Comparison of ENCODE assay signal across 20 cellular contexts in the genomic region with DNA sequence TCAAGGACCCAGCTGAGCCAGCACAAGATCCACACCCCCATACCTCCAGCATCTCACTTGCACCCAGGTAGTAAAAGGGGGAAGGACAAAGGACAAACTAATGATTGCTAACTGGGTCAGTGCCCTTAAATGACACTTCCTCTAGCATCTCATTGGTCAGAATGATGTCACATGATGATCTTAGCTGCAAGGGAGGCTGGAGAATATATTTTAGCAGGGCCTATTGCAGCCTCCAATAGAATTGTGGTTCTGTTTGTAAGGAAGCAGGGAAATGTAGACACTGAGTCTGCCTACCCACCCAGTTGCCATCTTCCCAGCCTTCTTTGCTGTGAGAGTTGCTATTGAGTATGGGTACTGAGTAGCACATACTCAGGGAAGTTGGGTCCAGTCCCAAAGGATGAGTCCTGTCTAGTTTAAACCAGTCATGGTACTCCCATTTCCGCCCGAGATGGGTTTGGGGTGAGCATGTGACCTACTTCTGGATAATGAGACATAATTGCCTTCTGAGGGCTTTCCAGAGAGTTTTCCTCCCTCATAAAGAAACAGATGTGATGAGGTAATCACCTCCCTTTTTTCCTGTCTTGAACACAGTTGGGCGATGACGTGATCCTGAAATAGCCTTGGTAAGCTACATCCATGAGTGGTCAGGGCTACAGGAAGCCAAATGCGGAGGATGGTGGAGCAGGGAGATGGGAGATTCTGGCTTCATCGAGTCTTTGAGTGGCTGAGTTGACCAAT. TPM values are rescaled to one million over a fixed set of nuclear protein-coding genes. Genes with fewer than 3 reads are reported as not detected.
DNase-seq lines count a peak whose midpoint lies in the region; ATAC-seq and TF ChIP-seq lines count a peak whose summit lies in the region.
"Had no signal": no experiment of that assay in that cellular context is flagged by ENCODE, and none has a peak within 500 bp of the region (broad histone marks: within the 10 kb centered on the region; RNA-seq: fewer than 3 reads in every experiment).

No MANE protein-coding gene starts in this region.

- peaks cover 3% of the 10 kb centered on the region for H3K36me3 Mint-ChIP-seq in activated T-cell treated with anti-CD3 and anti-CD28 coated beads, Interleukin-2, amount 50 U/mL, for 4 hours (ENCODE audit: insufficient read depth)
- H3K36me3 Mint-ChIP-seq: brain had no signal

- POLR2A ChIA-PET in A673 (lab: Charles Lee; ENCODE audit: low non-redundant PET), result no interaction called here

- H3K36me3 ChIP-seq in A673 (ENCODE audit: insufficient read depth, low read length, poor library complexity, severe bottlenecking) (no peaks in the 10 kb centered on the region), MG63 (no peaks in the 10 kb centered on the region)
- H3K36me3 ChIP-seq: esophagus muscularis mucosa, left lung, suprapubic skin had no signal

- peaks cover 14% of the 10 kb centered on the region for H3K27me3 Mint-ChIP-seq in activated T-cell treated with anti-CD3 and anti-CD28 coated beads, Interleukin-2, amount 50 U/mL, for 4 hours (ENCODE audit: low read depth)

- TF ChIP-seq CTCF in A673 (conservative IDR thresholded peaks at IDR 0.05; ENCODE audit: low read depth, low read length) (no peak), fibroblast of mammary gland (conservative IDR thresholded peaks at IDR 0.05; ENCODE audit: control insufficient read depth, insufficient read depth, low read depth, low read length) (no peak)

- intact Hi-C loops in A673 (cut with micrococcal nuclease; ENCODE audit: unreplicated experiment), result loop anchor here (5.0 kb wide), 1 partner anchor 32 kb away; no protein-coding TSS in a partner anchor

- peaks cover 3% of the 10 kb centered on the region for H3K9me3 Mint-ChIP-seq in activated T-cell treated with anti-CD3 and anti-CD28 coated beads, Interleukin-2, amount 50 U/mL, for 4 hours

- CTCF ChIA-PET in A673 (lab: Charles Lee), result interaction anchor here (1.2 kb wide), 1 partner anchor 71 kb away, joined by 3 read pairs; no protein-coding TSS in a partner anchor

- peaks cover 17% of the 10 kb centered on the region for H3K4me1 Mint-ChIP-seq in activated T-cell treated with anti-CD3 and anti-CD28 coated beads, Interleukin-2, amount 50 U/mL, for 4 hours (ENCODE audit: low read depth)

- H3K27me3 ChIP-seq in A673 (replicated peaks; ENCODE audit: insufficient read depth, low read depth, low read length, poor library complexity) (no peaks in the 10 kb centered on the region), MG63 (no peaks in the 10 kb centered on the region; the same call in 1 of the 2 replicates)
- H3K27me3 ChIP-seq: dorsolateral prefrontal cortex had no signal

- H3K27ac ChIP-seq in A673 (ENCODE audit: low read depth, low read length, poor library complexity, severe bottlenecking), result no peak overlapping the region
- H3K27ac ChIP-seq: esophagus muscularis mucosa, left lung, suprapubic skin had no signal

- no peak overlapping the region for H3K4me3 Mint-ChIP-seq in activated T-cell treated with anti-CD3 and anti-CD28 coated beads, Interleukin-2, amount 50 U/mL, for 4 hours
- H3K4me3 Mint-ChIP-seq: activated naive CD4-positive, alpha-beta T cell treated with anti-CD3 and anti-CD28 coated beads for 36 hours; brain had no signal

- BruUV-seq in A673 (replicated peaks; lab: Mats Ljungman, UMichigan), result no TSS peak

- no peak for ATAC-seq in activated T-cell treated with anti-CD3 and anti-CD28 coated beads, Interleukin-2, amount 50 U/mL, for 4 hours
- ATAC-seq in HG03520 (IDR thresholded peaks at IDR 0.05; ENCODE audit: unreplicated experiment), result no peak
- ATAC-seq: left lung, Right ventricle myocardium inferior had no signal

- peak; percentile 40 for DNase-seq in A673 (ENCODE audit: low spot score)
- peak; percentile 52 for DNase-seq in GM03348 (ENCODE audit: low spot score)
- peak; percentile 34 for DNase-seq in NCI-H226
- peak; percentile 89 for DNase-seq in fibroblast of mammary gland (ENCODE audit: low read depth)
- no peak for DNase-seq in activated T-cell treated with anti-CD3 and anti-CD28 coated beads, Interleukin-2, amount 50 U/mL, for 4 hours
- no peak for DNase-seq in T-helper 2 cell
- DNase-seq in MG63, result no peak
- DNase-seq: activated CD8-positive, alpha-beta memory T cell treated with anti-CD3 and anti-CD28 coated beads, Interleukin-2, amount 50 U/mL, for 4 hours; activated naive CD4-positive, alpha-beta T cell treated with anti-CD3 and anti-CD28 coated beads for 36 hours; H7; left lung; MV-4-11; NCI-H2107; stimulated activated CD4-positive, alpha-beta T cell treated with anti-CD3 and anti-CD28 coated beads, Interleukin-2, amount 100 ng/mL, for 48 hours had no signal

- H3K4me1 ChIP-seq in A673 (ENCODE audit: insufficient read depth, low read length, poor library complexity, severe bottlenecking), result peaks cover 36% of the 10 kb centered on the region
- H3K4me1 ChIP-seq: left lung had no signal

- H3K4me3 ChIP-seq in A673 (ENCODE audit: low read depth, low read length, poor library complexity, severe bottlenecking) (no peak overlapping the region), fibroblast of mammary gland (ENCODE audit: control insufficient read depth, low read depth, low read length) (no peak overlapping the region), MG63 (no peak overlapping the region)
- H3K4me3 ChIP-seq: dorsolateral prefrontal cortex, esophagus muscularis mucosa, left lung, suprapubic skin had no signal

- H3K9me3 ChIP-seq in A673 (ENCODE audit: low read depth, low read length, poor library complexity, severe bottlenecking), result peaks cover 15% of the 10 kb centered on the region
- H3K9me3 ChIP-seq in MG63, result no peaks in the 10 kb centered on the region
- H3K9me3 ChIP-seq: esophagus muscularis mucosa, left lung, suprapubic skin had no signal

RNA-seq across cellular contexts. Expression of a gene that starts 5.5 kb away (rescaled TPM):
- total RNA-seq in A673 (2021), result 51.7 and 59.1 TPM in 2 replicates
- total RNA-seq in activated T-cell treated with anti-CD3 and anti-CD28 coated beads, Interleukin-2, amount 50 U/mL, for 4 hours, result 1 to 10 TPM; 4.5 to 6.1 (median 5.1) TPM
- total RNA-seq in MG63 (2014; rRNA removed; shearing (Covaris generic); ENCODE audit: low replicate concordance), result 11.3 and 18.8 TPM in 2 replicates

RNA-seq across cellular contexts. Expression of a gene that starts 43.6 kb away (rescaled TPM):
- 104 and 110 TPM in 2 replicates for total RNA-seq in A673 (2021)
- total RNA-seq in activated T-cell treated with anti-CD3 and anti-CD28 coated beads, Interleukin-2, amount 50 U/mL, for 4 hours, result 10 to 100 TPM; 30.1 to 44.6 (median 44.0) TPM
- 126 and 182 TPM in 2 replicates for total RNA-seq in MG63 (2014; rRNA removed; shearing (Covaris generic); ENCODE audit: low replicate concordance)

RNA-seq across cellular contexts. Expression of a gene that starts 44.4 kb away (rescaled TPM):
- total RNA-seq in A673 (2021), result 116 and 129 TPM in 2 replicates
- total RNA-seq in activated T-cell treated with anti-CD3 and anti-CD28 coated beads, Interleukin-2, amount 50 U/mL, for 4 hours, result 1 to 10 TPM; 2.0 to 2.5 (median 2.2) TPM
- total RNA-seq in MG63 (2014; rRNA removed; shearing (Covaris generic); ENCODE audit: low replicate concordance), result 0.76 and 1.8 TPM in 2 replicates

Comparison
In these comparisons a context has a peak if more than half of its experiments do, and no peak if none do; other contexts are left out.
1. DNase-seq: peak in A673 (single experiment), GM03348 (single experiment), NCI-H226 (single experiment) and fibroblast of mammary gland (single experiment); none in activated T-cell treated with anti-CD3 and anti-CD28 coated beads, Interleukin-2, amount 50 U/mL, for 4 hours (single experiment), T-helper 2 cell (0 of 5) and MG63 (single experiment).
2. RNA of a gene that starts 44.4 kb away (total RNA-seq): 116 to 129 TPM in A673; 2.0 to 2.5 TPM in activated T-cell treated with anti-CD3 and anti-CD28 coated beads, Interleukin-2, amount 50 U/mL, for 4 hours and 0.76 to 1.8 TPM in MG63; every median in the first group is over 10 times any median in the second.